ENCODE assay signal across 7 cellular contexts in the genomic region with DNA sequence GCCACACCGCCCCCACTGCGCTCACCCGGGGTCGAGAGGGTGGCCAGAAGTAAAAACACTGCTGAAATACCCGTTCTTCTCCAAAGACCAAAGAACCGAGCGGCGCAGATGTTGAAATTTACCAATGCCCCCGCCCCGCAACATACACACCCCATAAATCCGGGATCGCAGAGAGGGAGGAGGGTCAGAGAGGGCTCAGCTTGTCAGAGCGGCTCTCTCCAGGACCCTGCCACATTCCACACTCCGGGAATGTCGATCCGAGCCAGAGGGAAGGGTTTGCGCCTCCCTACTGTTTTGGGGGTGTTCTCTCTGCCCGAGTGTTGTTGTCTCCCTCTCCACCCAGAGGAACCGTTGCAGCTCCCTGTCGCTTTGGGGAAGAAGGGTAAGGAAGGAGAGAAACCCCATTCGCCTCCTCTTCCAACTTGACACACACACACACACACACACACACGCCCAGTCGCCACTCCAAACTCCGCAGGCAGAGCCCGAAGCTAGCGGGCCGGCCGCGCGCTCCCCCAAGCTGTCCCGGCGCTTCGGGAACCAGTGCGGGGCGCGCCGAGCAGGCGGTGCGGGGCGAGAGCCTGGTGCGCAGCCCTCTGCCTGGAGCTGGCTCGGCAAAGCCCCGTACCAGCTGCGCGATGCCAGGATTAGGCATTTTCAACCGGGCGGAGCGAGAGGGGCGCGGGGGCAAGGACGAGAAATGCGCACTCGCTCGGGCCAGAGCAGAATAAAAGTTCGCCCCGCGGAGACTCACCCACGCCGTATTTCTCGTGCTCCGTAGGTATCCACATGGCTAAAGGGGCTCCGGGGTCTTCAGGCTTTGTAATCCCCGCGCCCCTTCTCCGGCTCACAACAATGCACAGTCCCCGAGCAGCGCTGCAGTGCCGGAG. TPM values are rescaled to one million over a fixed set of nuclear protein-coding genes. Genes with fewer than 3 reads are reported as not detected.
DNase-seq lines count a peak whose midpoint lies in the region; ATAC-seq lines count a peak whose summit lies in the region.

No MANE protein-coding gene starts in this region.

- H3K27me3 ChIP-seq in H7 (ENCODE audit: control insufficient read depth, insufficient read depth, low read length), result no peaks in the 10 kb centered on the region
- no peaks in the 10 kb centered on the region for H3K27me3 ChIP-seq in MG63

- peak overlapping the region; percentile 72 for H3K4me3 ChIP-seq in GM08714 (ENCODE audit: low read length)
- H3K4me3 ChIP-seq in H7 (ENCODE audit: insufficient read depth, low read depth, low read length), result peak overlapping the region; percentile 88
- peak overlapping the region; percentile 74 for H3K4me3 ChIP-seq in MG63

- no peaks in the 10 kb centered on the region for H3K36me3 ChIP-seq in H7 (replicated peaks; ENCODE audit: control insufficient read depth, insufficient read depth, low read length)
- H3K36me3 ChIP-seq in MG63, result no peaks in the 10 kb centered on the region

- DNase-seq in H7 (peak; percentile 77), MG63 (peak; percentile 53), dedifferentiated amniotic fluid mesenchymal stem cell (ENCODE audit: extremely low spot score) (peak; percentile 36), left lobe of liver (ENCODE audit: low spot score) (peak; percentile 78)
- peak; percentile 47 for DNase-seq in activated CD4-positive, CD25-positive, alpha-beta regulatory T cell treated with anti-CD3 and anti-CD28 coated beads, Interleukin-2, amount 50 U/mL, for 72 hours
- DNase-seq in stimulated activated CD8-positive, alpha-beta memory T cell treated with anti-CD3 and anti-CD28 coated beads, Interleukin-12 subunit alpha, Interleukin-12 subunit beta, amount 100 ng/mL, for 1 hour (ENCODE audit: low read depth), result peak; percentile 9

- peak; percentile 62 for ATAC-seq in left lobe of liver

- no peaks in the 10 kb centered on the region for H3K9me3 ChIP-seq in MG63

RNA-seq across cellular contexts. Expression of a gene that starts 0.6 kb away (rescaled TPM):
- 16.1 and 18.2 TPM in 2 replicates for total RNA-seq in H7 (2014; rRNA removed; shearing (Covaris generic))
- 0.30 and 0.57 TPM in 2 replicates for total RNA-seq in MG63 (2014; rRNA removed; shearing (Covaris generic); ENCODE audit: low replicate concordance)
- total RNA-seq in left lobe of liver, result 11.8 TPM

RNA-seq across cellular contexts. Expression of a gene that starts 0.9 kb away (rescaled TPM):
- total RNA-seq in H7 (2014; rRNA removed; shearing (Covaris generic)), result 29.8 and 43.3 TPM in 2 replicates
- 3.8 and 5.8 TPM in 2 replicates for total RNA-seq in MG63 (2014; rRNA removed; shearing (Covaris generic); ENCODE audit: low replicate concordance)
- 13.8 TPM for total RNA-seq in left lobe of liver

Comparison
In these comparisons a context has a peak if more than half of its experiments do, and no peak if none do; other contexts are left out.
1. Peak in every context shown above with its lines: DNase-seq, ATAC-seq and H3K4me3 ChIP-seq.
2. DNase-seq: peak in every context shown above with its lines; median percentile 78 in left lobe of liver; 77 in H7; 53 in MG63; 47 in activated CD4-positive, CD25-positive, alpha-beta regulatory T cell treated with anti-CD3 and anti-CD28 coated beads, Interleukin-2, amount 50 U/mL, for 72 hours; 36 in dedifferentiated amniotic fluid mesenchymal stem cell; 9 in stimulated activated CD8-positive, alpha-beta memory T cell treated with anti-CD3 and anti-CD28 coated beads, Interleukin-12 subunit alpha, Interleukin-12 subunit beta, amount 100 ng/mL, for 1 hour.